1 cellular context compared by ENCODE assay signal in the genomic region with DNA sequence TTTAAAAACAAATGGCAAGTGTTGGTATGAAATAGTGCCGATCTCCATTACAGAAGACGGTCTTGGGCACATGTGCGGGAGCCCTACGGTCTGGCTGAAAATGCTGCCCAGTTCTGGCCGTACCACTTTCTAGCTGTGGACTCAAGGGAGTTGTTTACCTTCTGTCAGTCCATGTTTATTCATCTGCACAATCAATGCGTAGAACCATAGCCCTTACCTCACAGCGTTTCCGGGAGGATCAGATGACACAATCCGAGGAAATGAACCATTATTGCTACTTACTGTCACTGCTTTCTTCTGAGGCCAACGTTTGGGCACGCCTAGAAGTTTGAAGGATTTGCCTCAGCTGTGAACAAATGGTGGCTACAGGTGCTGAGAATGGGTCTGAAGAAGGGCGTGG.
TF ChIP-seq lines count a peak whose summit lies in the region.

No MANE protein-coding gene starts in this region.

TF ChIP-seq in HepG2, 621 proteins besides CTCF, POLR2A, EP300 and RAD21 (continued from another document and continues in another):
- TF ChIP-seq, protein P1, sequence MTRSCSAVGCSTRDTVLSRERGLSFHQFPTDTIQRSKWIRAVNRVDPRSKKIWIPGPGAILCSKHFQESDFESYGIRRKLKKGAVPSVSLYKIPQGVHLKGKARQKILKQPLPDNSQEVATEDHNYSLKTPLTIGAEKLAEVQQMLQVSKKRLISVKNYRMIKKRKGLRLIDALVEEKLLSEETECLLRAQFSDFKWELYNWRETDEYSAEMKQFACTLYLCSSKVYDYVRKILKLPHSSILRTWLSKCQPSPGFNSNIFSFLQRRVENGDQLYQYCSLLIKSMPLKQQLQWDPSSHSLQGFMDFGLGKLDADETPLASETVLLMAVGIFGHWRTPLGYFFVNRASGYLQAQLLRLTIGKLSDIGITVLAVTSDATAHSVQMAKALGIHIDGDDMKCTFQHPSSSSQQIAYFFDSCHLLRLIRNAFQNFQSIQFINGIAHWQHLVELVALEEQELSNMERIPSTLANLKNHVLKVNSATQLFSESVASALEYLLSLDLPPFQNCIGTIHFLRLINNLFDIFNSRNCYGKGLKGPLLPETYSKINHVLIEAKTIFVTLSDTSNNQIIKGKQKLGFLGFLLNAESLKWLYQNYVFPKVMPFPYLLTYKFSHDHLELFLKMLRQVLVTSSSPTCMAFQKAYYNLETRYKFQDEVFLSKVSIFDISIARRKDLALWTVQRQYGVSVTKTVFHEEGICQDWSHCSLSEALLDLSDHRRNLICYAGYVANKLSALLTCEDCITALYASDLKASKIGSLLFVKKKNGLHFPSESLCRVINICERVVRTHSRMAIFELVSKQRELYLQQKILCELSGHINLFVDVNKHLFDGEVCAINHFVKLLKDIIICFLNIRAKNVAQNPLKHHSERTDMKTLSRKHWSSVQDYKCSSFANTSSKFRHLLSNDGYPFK (CRISPR knock-in tag; IDR thresholded peaks at IDR 0.05; ENCODE audit: borderline replicate concordance): no peak
- TF ChIP-seq ZNF567 (CRISPR knock-in tag; IDR thresholded peaks at IDR 0.05; ENCODE audit: borderline replicate concordance) (no peak), ZNF558 (CRISPR knock-in tag; IDR thresholded peaks at IDR 0.05; ENCODE audit: borderline replicate concordance) (no peak), ZFP82 (CRISPR knock-in tag; IDR thresholded peaks at IDR 0.05; ENCODE audit: borderline replicate concordance) (no peak), ZNF333 (CRISPR knock-in tag; IDR thresholded peaks at IDR 0.05; ENCODE audit: borderline replicate concordance) (no peak), ZNF264 (CRISPR knock-in tag; IDR thresholded peaks at IDR 0.05) (0 out of 2 replicates have a peak, but pooled peaks have one; percentile 55), CREM (IDR thresholded peaks at IDR 0.05) (peak; percentile 73), CREM (CRISPR knock-in tag; IDR thresholded peaks at IDR 0.05) (no peak), NR1H2 (CRISPR knock-in tag; IDR thresholded peaks at IDR 0.05; ENCODE audit: borderline replicate concordance, low read depth) (no peak), GABPA (IDR thresholded peaks at IDR 0.05; ENCODE audit: low read depth, low read length) (no peak), GABPA (CRISPR knock-in tag; IDR thresholded peaks at IDR 0.05; ENCODE audit: low read depth) (peak; percentile 78), HMG20B (CRISPR knock-in tag; conservative IDR thresholded peaks at IDR 0.05) (0 out of 2 replicates have a peak, but pooled peaks have one; percentile 23), KDM6A (CRISPR knock-in tag; IDR thresholded peaks at IDR 0.05; ENCODE audit: low read depth) (0 out of 2 replicates have a peak, but pooled peaks have one; percentile 34), NFRKB (IDR thresholded peaks at IDR 0.05) (no peak), ATRX (CRISPR knock-in tag; IDR thresholded peaks at IDR 0.05; ENCODE audit: borderline replicate concordance) (no peak), ZNF570 (CRISPR knock-in tag; IDR thresholded peaks at IDR 0.05; ENCODE audit: borderline replicate concordance) (no peak), MEIS1 (CRISPR knock-in tag; IDR thresholded peaks at IDR 0.05; ENCODE audit: borderline replicate concordance) (peak; percentile 58; the same call in 1 of the 2 replicates), ARNT2 (CRISPR knock-in tag; IDR thresholded peaks at IDR 0.05; ENCODE audit: low read depth) (0 out of 2 replicates have a peak, but pooled peaks have one; percentile 46), XRCC5 (optimal IDR thresholded peaks at IDR 0.05; ENCODE audit: low read length) (no peak), BCL6 (CRISPR knock-in tag; IDR thresholded peaks at IDR 0.05) (peak; percentile 89), ARNTL (CRISPR knock-in tag; IDR thresholded peaks at IDR 0.05) (peak; percentile 56; the same call in 1 of the 2 replicates), FOXK1 (CRISPR knock-in tag; IDR thresholded peaks at IDR 0.05; ENCODE audit: borderline replicate concordance, low read depth) (peak; percentile 98), SP5 (CRISPR knock-in tag; IDR thresholded peaks at IDR 0.05; ENCODE audit: borderline replicate concordance, low read depth) (peak; percentile 57), ISL2 (CRISPR knock-in tag; IDR thresholded peaks at IDR 0.05) (0 out of 2 replicates have a peak, but pooled peaks have one; percentile 60), SOX13 (IDR thresholded peaks at IDR 0.05) (peak; percentile 74), SOX13 (CRISPR knock-in tag; conservative IDR thresholded peaks at IDR 0.05 in 1 of 2, IDR thresholded peaks at IDR 0.05 in 1 of 2) (peak in 1 of 2 experiments; percentile 88; a peak in 2 of 4 replicates), ZNF24 (IDR thresholded peaks at IDR 0.05) (peak; percentile 77), ZNF557 (CRISPR knock-in tag; IDR thresholded peaks at IDR 0.05) (0 out of 2 replicates have a peak, but pooled peaks have one; percentile 49), ZNF331 (CRISPR knock-in tag; IDR thresholded peaks at IDR 0.05) (peak; percentile 32; the same call in 1 of the 2 replicates), ZNF598 (CRISPR knock-in tag; IDR thresholded peaks at IDR 0.05; ENCODE audit: borderline replicate concordance) (no peak), ZNF761 (CRISPR knock-in tag; conservative IDR thresholded peaks at IDR 0.05) (no peak), JUNB (CRISPR knock-in tag; IDR thresholded peaks at IDR 0.05; ENCODE audit: borderline replicate concordance) (no peak), ZFYVE20 (CRISPR knock-in tag; IDR thresholded peaks at IDR 0.05; ENCODE audit: borderline replicate concordance, low read depth) (no peak), RFX5 (IDR thresholded peaks at IDR 0.05; ENCODE audit: low read depth, low read length) (no peak), ZNF292 (CRISPR knock-in tag; IDR thresholded peaks at IDR 0.05; ENCODE audit: borderline replicate concordance, low read depth) (peak; percentile 40; the same call in 1 of the 2 replicates), ZFP36 (IDR thresholded peaks at IDR 0.05; ENCODE audit: borderline replicate concordance, low read depth, low read length, partially characterized antibody) (no peak), ZMAT3 (CRISPR knock-in tag; conservative IDR thresholded peaks at IDR 0.05) (no peak), TCF7L2 (IDR thresholded peaks at IDR 0.05; ENCODE audit: low read depth, low read length) (no peak), ZNF510 (CRISPR knock-in tag; IDR thresholded peaks at IDR 0.05; ENCODE audit: low read depth) (no peak), ZBTB1 (CRISPR knock-in tag; IDR thresholded peaks at IDR 0.05; ENCODE audit: borderline replicate concordance) (no peak), ZSCAN9 (CRISPR knock-in tag; IDR thresholded peaks at IDR 0.05; ENCODE audit: borderline replicate concordance) (0 out of 2 replicates have a peak, but pooled peaks have one; percentile 44), ZNF124 (CRISPR knock-in tag; IDR thresholded peaks at IDR 0.05) (no peak), ZNF670 (CRISPR knock-in tag; IDR thresholded peaks at IDR 0.05; ENCODE audit: borderline replicate concordance) (no peak)
- TF ChIP-seq, protein P2, sequence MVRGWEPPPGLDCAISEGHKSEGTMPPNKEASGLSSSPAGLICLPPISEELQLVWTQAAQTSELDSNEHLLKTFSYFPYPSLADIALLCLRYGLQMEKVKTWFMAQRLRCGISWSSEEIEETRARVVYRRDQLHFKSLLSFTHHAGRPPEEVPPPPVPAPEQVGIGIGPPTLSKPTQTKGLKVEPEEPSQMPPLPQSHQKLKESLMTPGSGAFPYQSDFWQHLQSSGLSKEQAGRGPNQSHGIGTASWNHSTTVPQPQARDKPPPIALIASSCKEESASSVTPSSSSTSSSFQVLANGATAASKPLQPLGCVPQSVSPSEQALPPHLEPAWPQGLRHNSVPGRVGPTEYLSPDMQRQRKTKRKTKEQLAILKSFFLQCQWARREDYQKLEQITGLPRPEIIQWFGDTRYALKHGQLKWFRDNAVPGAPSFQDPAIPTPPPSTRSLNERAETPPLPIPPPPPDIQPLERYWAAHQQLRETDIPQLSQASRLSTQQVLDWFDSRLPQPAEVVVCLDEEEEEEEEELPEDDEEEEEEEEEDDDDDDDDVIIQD (CRISPR knock-in tag; IDR thresholded peaks at IDR 0.05; ENCODE audit: low read depth): peak; percentile 56; the same call in 1 of the 2 replicates
- TF ChIP-seq, protein P3, sequence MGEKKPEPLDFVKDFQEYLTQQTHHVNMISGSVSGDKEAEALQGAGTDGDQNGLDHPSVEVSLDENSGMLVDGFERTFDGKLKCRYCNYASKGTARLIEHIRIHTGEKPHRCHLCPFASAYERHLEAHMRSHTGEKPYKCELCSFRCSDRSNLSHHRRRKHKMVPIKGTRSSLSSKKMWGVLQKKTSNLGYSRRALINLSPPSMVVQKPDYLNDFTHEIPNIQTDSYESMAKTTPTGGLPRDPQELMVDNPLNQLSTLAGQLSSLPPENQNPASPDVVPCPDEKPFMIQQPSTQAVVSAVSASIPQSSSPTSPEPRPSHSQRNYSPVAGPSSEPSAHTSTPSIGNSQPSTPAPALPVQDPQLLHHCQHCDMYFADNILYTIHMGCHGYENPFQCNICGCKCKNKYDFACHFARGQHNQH (CRISPR knock-in tag; IDR thresholded peaks at IDR 0.05): peak; percentile 49; the same call in 1 of the 2 replicates
- TF ChIP-seq, protein P4, sequence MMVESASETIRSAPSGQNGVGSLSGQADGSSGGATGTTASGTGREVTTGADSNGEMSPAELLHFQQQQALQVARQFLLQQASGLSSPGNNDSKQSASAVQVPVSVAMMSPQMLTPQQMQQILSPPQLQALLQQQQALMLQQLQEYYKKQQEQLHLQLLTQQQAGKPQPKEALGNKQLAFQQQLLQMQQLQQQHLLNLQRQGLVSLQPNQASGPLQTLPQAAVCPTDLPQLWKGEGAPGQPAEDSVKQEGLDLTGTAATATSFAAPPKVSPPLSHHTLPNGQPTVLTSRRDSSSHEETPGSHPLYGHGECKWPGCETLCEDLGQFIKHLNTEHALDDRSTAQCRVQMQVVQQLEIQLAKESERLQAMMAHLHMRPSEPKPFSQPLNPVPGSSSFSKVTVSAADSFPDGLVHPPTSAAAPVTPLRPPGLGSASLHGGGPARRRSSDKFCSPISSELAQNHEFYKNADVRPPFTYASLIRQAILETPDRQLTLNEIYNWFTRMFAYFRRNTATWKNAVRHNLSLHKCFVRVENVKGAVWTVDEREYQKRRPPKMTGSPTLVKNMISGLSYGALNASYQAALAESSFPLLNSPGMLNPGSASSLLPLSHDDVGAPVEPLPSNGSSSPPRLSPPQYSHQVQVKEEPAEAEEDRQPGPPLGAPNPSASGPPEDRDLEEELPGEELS (CRISPR knock-in tag; IDR thresholded peaks at IDR 0.05): peak; percentile 98
- TF ChIP-seq, protein P5, sequence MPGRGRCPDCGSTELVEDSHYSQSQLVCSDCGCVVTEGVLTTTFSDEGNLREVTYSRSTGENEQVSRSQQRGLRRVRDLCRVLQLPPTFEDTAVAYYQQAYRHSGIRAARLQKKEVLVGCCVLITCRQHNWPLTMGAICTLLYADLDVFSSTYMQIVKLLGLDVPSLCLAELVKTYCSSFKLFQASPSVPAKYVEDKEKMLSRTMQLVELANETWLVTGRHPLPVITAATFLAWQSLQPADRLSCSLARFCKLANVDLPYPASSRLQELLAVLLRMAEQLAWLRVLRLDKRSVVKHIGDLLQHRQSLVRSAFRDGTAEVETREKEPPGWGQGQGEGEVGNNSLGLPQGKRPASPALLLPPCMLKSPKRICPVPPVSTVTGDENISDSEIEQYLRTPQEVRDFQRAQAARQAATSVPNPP (CRISPR knock-in tag; IDR thresholded peaks at IDR 0.05): no peak
- TF ChIP-seq, protein P6, sequence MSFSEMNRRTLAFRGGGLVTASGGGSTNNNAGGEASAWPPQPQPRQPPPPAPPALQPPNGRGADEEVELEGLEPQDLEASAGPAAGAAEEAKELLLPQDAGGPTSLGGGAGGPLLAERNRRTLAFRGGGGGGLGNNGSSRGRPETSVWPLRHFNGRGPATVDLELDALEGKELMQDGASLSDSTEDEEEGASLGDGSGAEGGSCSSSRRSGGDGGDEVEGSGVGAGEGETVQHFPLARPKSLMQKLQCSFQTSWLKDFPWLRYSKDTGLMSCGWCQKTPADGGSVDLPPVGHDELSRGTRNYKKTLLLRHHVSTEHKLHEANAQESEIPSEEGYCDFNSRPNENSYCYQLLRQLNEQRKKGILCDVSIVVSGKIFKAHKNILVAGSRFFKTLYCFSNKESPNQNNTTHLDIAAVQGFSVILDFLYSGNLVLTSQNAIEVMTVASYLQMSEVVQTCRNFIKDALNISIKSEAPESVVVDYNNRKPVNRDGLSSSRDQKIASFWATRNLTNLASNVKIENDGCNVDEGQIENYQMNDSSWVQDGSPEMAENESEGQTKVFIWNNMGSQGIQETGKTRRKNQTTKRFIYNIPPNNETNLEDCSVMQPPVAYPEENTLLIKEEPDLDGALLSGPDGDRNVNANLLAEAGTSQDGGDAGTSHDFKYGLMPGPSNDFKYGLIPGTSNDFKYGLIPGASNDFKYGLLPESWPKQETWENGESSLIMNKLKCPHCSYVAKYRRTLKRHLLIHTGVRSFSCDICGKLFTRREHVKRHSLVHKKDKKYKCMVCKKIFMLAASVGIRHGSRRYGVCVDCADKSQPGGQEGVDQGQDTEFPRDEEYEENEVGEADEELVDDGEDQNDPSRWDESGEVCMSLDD (CRISPR knock-in tag; IDR thresholded peaks at IDR 0.05; ENCODE audit: borderline replicate concordance): no peak
- TF ChIP-seq, protein P7, sequence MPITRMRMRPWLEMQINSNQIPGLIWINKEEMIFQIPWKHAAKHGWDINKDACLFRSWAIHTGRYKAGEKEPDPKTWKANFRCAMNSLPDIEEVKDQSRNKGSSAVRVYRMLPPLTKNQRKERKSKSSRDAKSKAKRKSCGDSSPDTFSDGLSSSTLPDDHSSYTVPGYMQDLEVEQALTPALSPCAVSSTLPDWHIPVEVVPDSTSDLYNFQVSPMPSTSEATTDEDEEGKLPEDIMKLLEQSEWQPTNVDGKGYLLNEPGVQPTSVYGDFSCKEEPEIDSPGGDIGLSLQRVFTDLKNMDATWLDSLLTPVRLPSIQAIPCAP (CRISPR knock-in tag; IDR thresholded peaks at IDR 0.05; ENCODE audit: low read depth): no peak
- TF ChIP-seq, protein P8, sequence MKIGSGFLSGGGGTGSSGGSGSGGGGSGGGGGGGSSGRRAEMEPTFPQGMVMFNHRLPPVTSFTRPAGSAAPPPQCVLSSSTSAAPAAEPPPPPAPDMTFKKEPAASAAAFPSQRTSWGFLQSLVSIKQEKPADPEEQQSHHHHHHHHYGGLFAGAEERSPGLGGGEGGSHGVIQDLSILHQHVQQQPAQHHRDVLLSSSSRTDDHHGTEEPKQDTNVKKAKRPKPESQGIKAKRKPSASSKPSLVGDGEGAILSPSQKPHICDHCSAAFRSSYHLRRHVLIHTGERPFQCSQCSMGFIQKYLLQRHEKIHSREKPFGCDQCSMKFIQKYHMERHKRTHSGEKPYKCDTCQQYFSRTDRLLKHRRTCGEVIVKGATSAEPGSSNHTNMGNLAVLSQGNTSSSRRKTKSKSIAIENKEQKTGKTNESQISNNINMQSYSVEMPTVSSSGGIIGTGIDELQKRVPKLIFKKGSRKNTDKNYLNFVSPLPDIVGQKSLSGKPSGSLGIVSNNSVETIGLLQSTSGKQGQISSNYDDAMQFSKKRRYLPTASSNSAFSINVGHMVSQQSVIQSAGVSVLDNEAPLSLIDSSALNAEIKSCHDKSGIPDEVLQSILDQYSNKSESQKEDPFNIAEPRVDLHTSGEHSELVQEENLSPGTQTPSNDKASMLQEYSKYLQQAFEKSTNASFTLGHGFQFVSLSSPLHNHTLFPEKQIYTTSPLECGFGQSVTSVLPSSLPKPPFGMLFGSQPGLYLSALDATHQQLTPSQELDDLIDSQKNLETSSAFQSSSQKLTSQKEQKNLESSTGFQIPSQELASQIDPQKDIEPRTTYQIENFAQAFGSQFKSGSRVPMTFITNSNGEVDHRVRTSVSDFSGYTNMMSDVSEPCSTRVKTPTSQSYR (CRISPR knock-in tag; IDR thresholded peaks at IDR 0.05; ENCODE audit: borderline replicate concordance): peak; percentile 42; the same call in 1 of the 2 replicates
